ENCODE assay signal across 1 cellular context in the genomic region with DNA sequence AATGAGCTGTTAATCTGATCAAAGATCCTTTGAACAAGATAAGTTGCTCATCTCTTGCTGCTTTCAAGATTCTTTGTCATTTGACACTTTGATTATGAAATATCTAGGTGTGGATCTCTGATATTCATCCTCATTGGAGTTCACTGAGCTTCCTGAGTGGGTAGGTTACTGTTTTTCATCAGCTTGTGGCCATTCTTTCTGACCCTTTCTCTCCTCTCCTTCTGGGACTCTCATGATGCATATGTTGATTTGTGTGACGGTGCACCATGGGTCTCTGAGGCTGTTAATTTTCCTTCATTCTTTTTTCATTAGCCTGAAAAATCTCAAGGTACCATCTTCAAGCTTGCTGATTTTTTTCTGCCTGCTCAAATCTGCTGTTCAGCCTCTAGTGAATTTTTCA.
TF ChIP-seq lines count a peak whose summit lies in the region.

No MANE protein-coding gene starts in this region.

TF ChIP-seq in A549, 52 proteins besides CTCF, POLR2A, EP300 and RAD21 (continued from another document):
- TF ChIP-seq, protein P1, sequence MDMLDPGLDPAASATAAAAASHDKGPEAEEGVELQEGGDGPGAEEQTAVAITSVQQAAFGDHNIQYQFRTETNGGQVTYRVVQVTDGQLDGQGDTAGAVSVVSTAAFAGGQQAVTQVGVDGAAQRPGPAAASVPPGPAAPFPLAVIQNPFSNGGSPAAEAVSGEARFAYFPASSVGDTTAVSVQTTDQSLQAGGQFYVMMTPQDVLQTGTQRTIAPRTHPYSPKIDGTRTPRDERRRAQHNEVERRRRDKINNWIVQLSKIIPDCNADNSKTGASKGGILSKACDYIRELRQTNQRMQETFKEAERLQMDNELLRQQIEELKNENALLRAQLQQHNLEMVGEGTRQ (IDR thresholded peaks at IDR 0.05), result no peak
- TF ChIP-seq RCOR1 (IDR thresholded peaks at IDR 0.05; ENCODE audit: low read depth, low read length), result no peak
- no peak for TF ChIP-seq CBX2 (IDR thresholded peaks at IDR 0.05; ENCODE audit: borderline replicate concordance, low read depth)
- TF ChIP-seq HEYL (CRISPR knock-in tag; IDR thresholded peaks at IDR 0.05), result no peak
- TF ChIP-seq, protein P2, sequence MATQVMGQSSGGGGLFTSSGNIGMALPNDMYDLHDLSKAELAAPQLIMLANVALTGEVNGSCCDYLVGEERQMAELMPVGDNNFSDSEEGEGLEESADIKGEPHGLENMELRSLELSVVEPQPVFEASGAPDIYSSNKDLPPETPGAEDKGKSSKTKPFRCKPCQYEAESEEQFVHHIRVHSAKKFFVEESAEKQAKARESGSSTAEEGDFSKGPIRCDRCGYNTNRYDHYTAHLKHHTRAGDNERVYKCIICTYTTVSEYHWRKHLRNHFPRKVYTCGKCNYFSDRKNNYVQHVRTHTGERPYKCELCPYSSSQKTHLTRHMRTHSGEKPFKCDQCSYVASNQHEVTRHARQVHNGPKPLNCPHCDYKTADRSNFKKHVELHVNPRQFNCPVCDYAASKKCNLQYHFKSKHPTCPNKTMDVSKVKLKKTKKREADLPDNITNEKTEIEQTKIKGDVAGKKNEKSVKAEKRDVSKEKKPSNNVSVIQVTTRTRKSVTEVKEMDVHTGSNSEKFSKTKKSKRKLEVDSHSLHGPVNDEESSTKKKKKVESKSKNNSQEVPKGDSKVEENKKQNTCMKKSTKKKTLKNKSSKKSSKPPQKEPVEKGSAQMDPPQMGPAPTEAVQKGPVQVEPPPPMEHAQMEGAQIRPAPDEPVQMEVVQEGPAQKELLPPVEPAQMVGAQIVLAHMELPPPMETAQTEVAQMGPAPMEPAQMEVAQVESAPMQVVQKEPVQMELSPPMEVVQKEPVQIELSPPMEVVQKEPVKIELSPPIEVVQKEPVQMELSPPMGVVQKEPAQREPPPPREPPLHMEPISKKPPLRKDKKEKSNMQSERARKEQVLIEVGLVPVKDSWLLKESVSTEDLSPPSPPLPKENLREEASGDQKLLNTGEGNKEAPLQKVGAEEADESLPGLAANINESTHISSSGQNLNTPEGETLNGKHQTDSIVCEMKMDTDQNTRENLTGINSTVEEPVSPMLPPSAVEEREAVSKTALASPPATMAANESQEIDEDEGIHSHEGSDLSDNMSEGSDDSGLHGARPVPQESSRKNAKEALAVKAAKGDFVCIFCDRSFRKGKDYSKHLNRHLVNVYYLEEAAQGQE (IDR thresholded peaks at IDR 0.05), result no peak
- TF ChIP-seq GATA3 (IDR thresholded peaks at IDR 0.05; ENCODE audit: borderline replicate concordance), result no peak
- TF ChIP-seq FOXS1 (CRISPR knock-in tag; IDR thresholded peaks at IDR 0.05), result no peak
- TF ChIP-seq, protein P3, sequence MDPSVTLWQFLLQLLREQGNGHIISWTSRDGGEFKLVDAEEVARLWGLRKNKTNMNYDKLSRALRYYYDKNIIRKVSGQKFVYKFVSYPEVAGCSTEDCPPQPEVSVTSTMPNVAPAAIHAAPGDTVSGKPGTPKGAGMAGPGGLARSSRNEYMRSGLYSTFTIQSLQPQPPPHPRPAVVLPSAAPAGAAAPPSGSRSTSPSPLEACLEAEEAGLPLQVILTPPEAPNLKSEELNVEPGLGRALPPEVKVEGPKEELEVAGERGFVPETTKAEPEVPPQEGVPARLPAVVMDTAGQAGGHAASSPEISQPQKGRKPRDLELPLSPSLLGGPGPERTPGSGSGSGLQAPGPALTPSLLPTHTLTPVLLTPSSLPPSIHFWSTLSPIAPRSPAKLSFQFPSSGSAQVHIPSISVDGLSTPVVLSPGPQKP (IDR thresholded peaks at IDR 0.05; ENCODE audit: low read depth, low read length), result no peak
